9 cellular contexts compared by ENCODE assay signal in genomic region chr9:131728961-131729360, GRCh38. TPM values are rescaled to one million over a fixed set of nuclear protein-coding genes. Genes with fewer than 3 reads are reported as not detected.
DNase-seq lines count a peak whose midpoint lies in the region; ATAC-seq and TF ChIP-seq lines count a peak whose summit lies in the region.
"Had no signal": no experiment of that assay in that cellular context is flagged by ENCODE, and none has a peak within 500 bp of the region (broad histone marks: within the 10 kb centered on the region; RNA-seq: fewer than 3 reads in every experiment).

No MANE protein-coding gene starts in this region.

- DNase-seq in Caki2 (ENCODE audit: low read depth) (peak; percentile 30), activated T-cell treated with anti-CD3 and anti-CD28 coated beads for 48 hours (ENCODE audit: low read depth) (peak; percentile 46), left lung (no peak), tibial artery (no peak), NCI-H2196 (lab: John Stamatoyannopoulos, UW; ENCODE audit: unreplicated experiment) (no peak), H4 (ENCODE audit: low spot score) (no peak), NCI-H187 treated with DMSO at 0.1 percent for 48 hours (lab: John Stamatoyannopoulos, UW) (no peak)
- peak; percentile 85 for DNase-seq in Jurkat, Clone E6-1 (ENCODE audit: low read depth, low spot score)

- H3K27ac ChIP-seq in left lung (peak overlapping the region; percentile 59 to 68), tibial artery (peak overlapping the region; percentile 5 to 42)
- H3K27ac ChIP-seq: cardiac muscle cell had no signal

- in situ Hi-C loops in Caki2 (cut with HindIII; ENCODE audit: low pct_unique_long_range_greater_than_20kb, low sequenced_read_pairs), result no loop called here

- H3K4me3 ChIP-seq in Jurkat, Clone E6-1 (ENCODE audit: low read length), result peak overlapping the region; percentile 30
- no peak overlapping the region for H3K4me3 ChIP-seq in left lung
- no peak overlapping the region for H3K4me3 ChIP-seq in tibial artery
- H3K4me3 ChIP-seq: cardiac muscle cell had no signal

- peaks cover 41 to 94% of the 10 kb centered on the region in 2 donors for H3K4me1 ChIP-seq in left lung
- H3K4me1 ChIP-seq in tibial artery, result peaks cover 0 to 70% (median 51%) of the 10 kb centered on the region in 4 donors

- H3K36me3 ChIP-seq in left lung (no peaks in the 10 kb centered on the region), tibial artery (no peaks in the 10 kb centered on the region)
- H3K36me3 ChIP-seq: cardiac muscle cell had no signal

- intact Hi-C loops in left lung (cut with DNase I), result no loop called here
- intact Hi-C loops in tibial artery (cut with DNase I; ENCODE audit: low total_unique reads), result no loop called here

- H3K9me3 ChIP-seq in left lung (no peaks in the 10 kb centered on the region), tibial artery (no peaks in the 10 kb centered on the region)

- H3K27me3 ChIP-seq in left lung, result no peaks in the 10 kb centered on the region
- H3K27me3 ChIP-seq in tibial artery, result no peaks in the 10 kb centered on the region
- H3K27me3 ChIP-seq: cardiac muscle cell had no signal

- TF ChIP-seq CTCF in left lung (IDR thresholded peaks at IDR 0.05) (no peak), tibial artery (IDR thresholded peaks at IDR 0.05) (no peak)

- ATAC-seq in left lung, result peak; percentile 4

RNA-seq across cellular contexts. Expression of gene RAPGEF1, which starts 10.9 kb away (rescaled TPM):
- total RNA-seq in Caki2 (2014; rRNA removed; shearing (Covaris generic); ENCODE audit: low replicate concordance), result 15.1 and 26.2 TPM in 2 replicates
- 32.8 TPM for polyA plus RNA-seq in Jurkat, Clone E6-1 (2012; ENCODE audit: insufficient read depth, insufficient read length)
- total RNA-seq in left lung, result 100 to 1,000 TPM in 1 of 2 donors, 10 to 100 TPM in 1; 73.7 to 112 TPM
- total RNA-seq in H4 (2014; rRNA removed; shearing (Covaris generic)), result 7.5 and 9.7 TPM in 2 replicates

Comparison
In these comparisons a context has a peak if more than half of its experiments do, and no peak if none do; other contexts are left out.
1. DNase-seq: peak in Caki2 (single experiment), Jurkat, Clone E6-1 (single experiment) and activated T-cell treated with anti-CD3 and anti-CD28 coated beads for 48 hours (single experiment); none in left lung (0 of 2), tibial artery (0 of 2), NCI-H2196 (single experiment), H4 (single experiment) and NCI-H187 treated with DMSO at 0.1 percent for 48 hours (single experiment).